ENCODE assay signal across 1 cellular context in genomic region chr3:32857921-32858320, GRCh38.
TF ChIP-seq lines count a peak whose summit lies in the region.

No MANE protein-coding gene starts in this region.

TF ChIP-seq in HepG2, 621 proteins besides CTCF, POLR2A, EP300 and RAD21 (continued from another document):
- TF ChIP-seq ZNF770 (CRISPR knock-in tag; IDR thresholded peaks at IDR 0.05) (peak; percentile 54; the same call in 1 of the 2 replicates), ZMYM3 (CRISPR knock-in tag; IDR thresholded peaks at IDR 0.05) (0 out of 2 replicates have a peak, but pooled peaks have one; percentile 22)
